In genomic region chr2:46943881-46944798, GRCh38 we compare ENCODE assay signal across 8 cellular contexts. TPM values are rescaled to one million over a fixed set of nuclear protein-coding genes. Genes with fewer than 3 reads are reported as not detected.
DNase-seq lines count a peak whose midpoint lies in the region; ATAC-seq and TF ChIP-seq lines count a peak whose summit lies in the region.

No MANE protein-coding gene starts in this region.

- TF ChIP-seq POLR2A in adrenal gland (IDR thresholded peaks at IDR 0.05), result no peak

- H3K4me3 ChIP-seq in skeletal muscle satellite cell (ENCODE audit: low read length) (peak overlapping the region; percentile 96), adrenal gland (peak overlapping the region in 1 of 4 donors; percentile 81), WERI-Rb-1 (ENCODE audit: low read depth, low read length) (no peak overlapping the region)

- intact Hi-C loops in adrenal gland (cut with DNase I), result no loop called here

- H3K4me2 ChIP-seq in skeletal muscle satellite cell (ENCODE audit: low read length), result peak overlapping the region; percentile 95

- peak; percentile 41 for DNase-seq in activated CD8-positive, alpha-beta memory T cell treated with anti-CD3 and anti-CD28 coated beads, Interleukin-2, amount 50 U/mL, for 4 hours
- DNase-seq in adrenal gland (no peak), cerebellar nuclear complex (lab: John Stamatoyannopoulos, UW) (no peak), MV-4-11 (lab: John Stamatoyannopoulos, UW) (no peak), WERI-Rb-1 (no peak)

- TF ChIP-seq CTCF in adrenal gland (IDR thresholded peaks at IDR 0.05) (no peak), WERI-Rb-1 (IDR thresholded peaks at IDR 0.05; ENCODE audit: low read depth, low read length) (no peak)

- H3K9me3 ChIP-seq in skeletal muscle satellite cell (replicated peaks; ENCODE audit: low read length) (no peaks in the 10 kb centered on the region), adrenal gland (replicated peaks in 1 of 3) (no peaks in the 10 kb centered on the region), WERI-Rb-1 (ENCODE audit: severe bottlenecking) (no peaks in the 10 kb centered on the region)

- H3K4me1 ChIP-seq in skeletal muscle satellite cell (ENCODE audit: control insufficient read depth, insufficient read depth, low read length) (peaks cover 30% of the 10 kb centered on the region), adrenal gland (replicated peaks in 1 of 2) (peaks cover 27 to 53% of the 10 kb centered on the region in 2 donors)

- H3K27ac ChIP-seq in adrenal gland, result no peak overlapping the region
- no peak overlapping the region for H3K27ac ChIP-seq in WERI-Rb-1

- 77 to 88% (median 83%) methylated on average over 9 of the region's 9 CpGs for WGBS in adrenal gland, 4 donors

- H3K27me3 ChIP-seq in skeletal muscle satellite cell (ENCODE audit: control insufficient read depth, insufficient read depth, low read length) (no peaks in the 10 kb centered on the region), adrenal gland (no peaks in the 10 kb centered on the region), WERI-Rb-1 (ENCODE audit: insufficient read depth, low read depth, severe bottlenecking) (no peaks in the 10 kb centered on the region)

- peak overlapping the region; percentile 2 for H3K9ac ChIP-seq in skeletal muscle satellite cell (ENCODE audit: low read depth, low read length)

- ATAC-seq in GM18870 (IDR thresholded peaks at IDR 0.05; ENCODE audit: unreplicated experiment), result peak; percentile 52
- ATAC-seq in HG03175 (IDR thresholded peaks at IDR 0.05; ENCODE audit: unreplicated experiment), result peak; percentile 35

- peaks cover 25% of the 10 kb centered on the region for H3K36me3 ChIP-seq in skeletal muscle satellite cell (ENCODE audit: insufficient read depth, low read length)
- no peaks in the 10 kb centered on the region for H3K36me3 ChIP-seq in adrenal gland (replicated peaks in 1 of 2)
- 0 out of 2 replicates have a peak, but pooled peaks cover 3% of the 10 kb centered on the region for H3K36me3 ChIP-seq in WERI-Rb-1

RNA-seq across cellular contexts. Expression of gene TTC7A, which starts 3.1 kb away (rescaled TPM):
- 19.3 and 21.6 TPM in 2 replicates for total RNA-seq in skeletal muscle satellite cell (2012; rRNA removed)
- 10 to 100 TPM; 30.6 to 87.4 (median 57.8) TPM for total RNA-seq in adrenal gland
- 10 to 100 TPM; 24.6 to 59.4 (median 31.9) TPM for polyA plus RNA-seq in adrenal gland

RNA-seq across cellular contexts. Expression of gene MCFD2, which starts 28.5 kb away (rescaled TPM):
- total RNA-seq in skeletal muscle satellite cell (2012; rRNA removed), result 146 and 148 TPM in 2 replicates
- 100 to 1,000 TPM; 189 to 695 (median 304) TPM for total RNA-seq in adrenal gland
- polyA plus RNA-seq in adrenal gland, result 100 to 1,000 TPM in 1 of 3 donors, 10 to 100 TPM in 2; 29.6 to 515 (median 30.7) TPM
